22 cellular contexts compared by ENCODE assay signal in genomic region chr3:18070231-18070630, GRCh38.
DNase-seq lines count a peak whose midpoint lies in the region; ATAC-seq, FAIRE-seq and TF ChIP-seq lines count a peak whose summit lies in the region.
"Had no signal": no experiment of that assay in that cellular context is flagged by ENCODE, and none has a peak within 500 bp of the region (broad histone marks: within the 10 kb centered on the region; RNA-seq: fewer than 3 reads in every experiment).

No MANE protein-coding gene starts in this region.

- H3K4me3 ChIP-seq in heart right ventricle: no peak overlapping the region
- H3K4me3 ChIP-seq in A549: no peak overlapping the region
- H3K4me3 ChIP-seq in IMR-90 (ENCODE audit: insufficient read depth, low read depth, low read length): no peak overlapping the region
- no peak overlapping the region for H3K4me3 ChIP-seq in gastroesophageal sphincter
- H3K4me3 ChIP-seq: BLaER1, HAP-1 had no signal

- no peak overlapping the region for H4K91ac ChIP-seq in IMR-90 (ENCODE audit: insufficient read depth, low read depth, low read length)

- no peak overlapping the region for H3K4me3 Mint-ChIP-seq in activated CD4-positive, alpha-beta memory T cell treated with anti-CD3 and anti-CD28 coated beads, Interleukin-2, amount 10 ng/mL, durations not matched to agents 7 days and 5 days
- H3K4me3 Mint-ChIP-seq: B cell; CD4-positive, CD25-positive, alpha-beta regulatory T cell; CD8-positive, alpha-beta T cell; HFFc6 had no signal

- peak in 5 of 8 donors; percentile 25 to 86 (median 62) for ATAC-seq in heart right ventricle
- ATAC-seq in Right ventricle myocardium inferior: no peak
- ATAC-seq in A549: no peak
- ATAC-seq in IMR-90 (ENCODE audit: low read depth): no peak
- no peak for ATAC-seq in gastroesophageal sphincter
- ATAC-seq: CD8-positive, alpha-beta T cell had no signal

- H3K36me3 ChIP-seq in heart right ventricle (no peaks in the 10 kb centered on the region), IMR-90 (ENCODE audit: control insufficient read depth, insufficient read depth, low read length) (no peaks in the 10 kb centered on the region), gastroesophageal sphincter (no peaks in the 10 kb centered on the region)
- H3K36me3 ChIP-seq: HAP-1 had no signal

- TF ChIP-seq RAD21 in A549 (conservative IDR thresholded peaks at IDR 0.05 in 1 of 2, IDR thresholded peaks at IDR 0.05 in 1 of 2): no peak
- no peak for TF ChIP-seq RAD21 in IMR-90 (IDR thresholded peaks at IDR 0.05; ENCODE audit: low read length)

- no peaks in the 10 kb centered on the region for H3K79me1 ChIP-seq in IMR-90 (ENCODE audit: low read depth in 1 of 2, low read length in 2 of 2)

- DNase-seq in heart right ventricle (no peak), Right ventricle myocardium inferior (ENCODE audit: missing footprints) (no peak), A549 (ENCODE audit: low read depth in 1 of 2, low spot score in 1 of 2) (no peak), IMR-90 (no peak), NCI-H526 treated with DMSO at 0.1 percent for 48 hours (lab: John Stamatoyannopoulos, UW) (peak; percentile 27), NOMO-1 treated with DMSO at 0.1 percent for 48 hours (lab: John Stamatoyannopoulos, UW; ENCODE audit: unreplicated experiment) (no peak)
- no peak for DNase-seq in activated CD4-positive, alpha-beta memory T cell treated with anti-CD3 and anti-CD28 coated beads, Interleukin-2, amount 10 ng/mL, durations not matched to agents 7 days and 5 days
- DNase-seq: Caco-2; CD4-positive, CD25-positive, alpha-beta regulatory T cell; CD8-positive, alpha-beta T cell; DMS153; DND-41; GOT3; HFFc6 had no signal

- 26 to 32% methylated on average over 2 of the region's 2 CpGs for WGBS in heart right ventricle, 2 donors
- 30% methylated on average over 2 of the region's 2 CpGs for WGBS in A549 (ENCODE audit: missing lambda C conversion rate)
- WGBS in IMR-90 (ENCODE audit: extremely low coverage in 2 of 2, insufficient read length in 1 of 2), 2 experiments: no CpG with 5 or more reads among the region's 2 CpGs
- WGBS in gastroesophageal sphincter (ENCODE audit: low coverage in 1 of 2), 2 donors: 48 to 61% methylated on average over 2 of the region's 2 CpGs

- H3K9me1 ChIP-seq in IMR-90 (ENCODE audit: insufficient read depth, low read length): no peaks in the 10 kb centered on the region

- no peak overlapping the region for H3K56ac ChIP-seq in IMR-90 (ENCODE audit: extremely low read depth, insufficient read depth, low read length)

- no peaks in the 10 kb centered on the region for H3K4me1 Mint-ChIP-seq in activated CD4-positive, alpha-beta memory T cell treated with anti-CD3 and anti-CD28 coated beads, Interleukin-2, amount 10 ng/mL, durations not matched to agents 7 days and 5 days
- H3K4me1 Mint-ChIP-seq: B cell; CD4-positive, CD25-positive, alpha-beta regulatory T cell had no signal

- no peak overlapping the region for H3K23ac ChIP-seq in IMR-90 (ENCODE audit: low read depth, low read length)

- in situ Hi-C loops in IMR-90 (cut with MboI; ENCODE audit: low sequenced_read_pairs): no loop called here

- dilution Hi-C loops in IMR-90 (cut with HindIII; ENCODE audit: low sequenced_read_pairs, unreplicated experiment): no loop called here

- H3K4me2 ChIP-seq in A549 (no peak overlapping the region), IMR-90 (ENCODE audit: low read depth, low read length) (no peak overlapping the region)
- H3K4me2 ChIP-seq: BLaER1 had no signal

- no peak overlapping the region for H3K9ac ChIP-seq in IMR-90 (ENCODE audit: low read depth, low read length)
- H3K9ac ChIP-seq: BLaER1 had no signal

- no peak overlapping the region for H2BK15ac ChIP-seq in IMR-90 (ENCODE audit: low read depth, low read length)

- no peak overlapping the region for H3K27ac Mint-ChIP-seq in activated CD4-positive, alpha-beta memory T cell treated with anti-CD3 and anti-CD28 coated beads, Interleukin-2, amount 10 ng/mL, durations not matched to agents 7 days and 5 days
- H3K27ac Mint-ChIP-seq: B cell; CD4-positive, CD25-positive, alpha-beta regulatory T cell; CD8-positive, alpha-beta T cell; HFFc6 had no signal

- no peaks in the 10 kb centered on the region for H3K9me3 Mint-ChIP-seq in activated CD4-positive, alpha-beta memory T cell treated with anti-CD3 and anti-CD28 coated beads, Interleukin-2, amount 10 ng/mL, durations not matched to agents 7 days and 5 days
- H3K9me3 Mint-ChIP-seq: CD4-positive, CD25-positive, alpha-beta regulatory T cell; CD8-positive, alpha-beta T cell; HFFc6 had no signal

- H3K27me3 ChIP-seq in heart right ventricle (no peaks in the 10 kb centered on the region), IMR-90 (ENCODE audit: control insufficient read depth, insufficient read depth, low read length) (no peaks in the 10 kb centered on the region), gastroesophageal sphincter (no peaks in the 10 kb centered on the region)
- H3K27me3 ChIP-seq: BLaER1 had no signal

- H2BK20ac ChIP-seq in IMR-90 (ENCODE audit: low read depth, low read length): no peak overlapping the region

- no peak overlapping the region for H2BK120ac ChIP-seq in IMR-90 (ENCODE audit: low read depth, low read length)

- CTCF ChIA-PET in A549 (lab: Yijun Ruan, JAX): no interaction called here
- CTCF ChIA-PET in IMR-90 (lab: Yijun Ruan, JAX): no interaction called here
- CTCF ChIA-PET in activated CD4-positive, alpha-beta memory T cell treated with anti-CD3 and anti-CD28 coated beads, Interleukin-2, amount 10 ng/mL, durations not matched to agents 7 days and 5 days (lab: Charles Lee): no interaction called here

- H4K5ac ChIP-seq in IMR-90 (ENCODE audit: low read depth, low read length): no peak overlapping the region

- H4K8ac ChIP-seq in IMR-90 (ENCODE audit: low read depth in 2 of 2, low read length in 2 of 2): no peak overlapping the region

- TF ChIP-seq EP300 in A549 (IDR thresholded peaks at IDR 0.05): no peak
- no peak for TF ChIP-seq EP300 in gastroesophageal sphincter (IDR thresholded peaks at IDR 0.05)

- TF ChIP-seq CTCF in heart right ventricle (IDR thresholded peaks at IDR 0.05) (no peak), A549 (IDR thresholded peaks at IDR 0.05) (no peak), IMR-90 (conservative IDR thresholded peaks at IDR 0.05; ENCODE audit: low read depth, low read length) (no peak), gastroesophageal sphincter (IDR thresholded peaks at IDR 0.05) (no peak)

- H3K4me1 ChIP-seq in heart right ventricle: peaks cover 0 to 9% (median 0%) of the 10 kb centered on the region in 9 donors
- H3K4me1 ChIP-seq in A549: peaks cover 8% of the 10 kb centered on the region; the same call in 1 of the 3 replicates
- H3K4me1 ChIP-seq in IMR-90 (ENCODE audit: control insufficient read depth, insufficient read depth, low read length): no peaks in the 10 kb centered on the region
- H3K4me1 ChIP-seq in gastroesophageal sphincter: no peaks in the 10 kb centered on the region

- no peaks in the 10 kb centered on the region for H3K27me3 Mint-ChIP-seq in activated CD4-positive, alpha-beta memory T cell treated with anti-CD3 and anti-CD28 coated beads, Interleukin-2, amount 10 ng/mL, durations not matched to agents 7 days and 5 days
- H3K27me3 Mint-ChIP-seq: B cell had no signal

- TF ChIP-seq POLR2A in A549 (IDR thresholded peaks at IDR 0.05; ENCODE audit: low read length) (no peak), IMR-90 (IDR thresholded peaks at IDR 0.05; ENCODE audit: low read depth, low read length) (no peak), gastroesophageal sphincter (IDR thresholded peaks at IDR 0.05) (no peak)

- no peak overlapping the region for H2AK9ac ChIP-seq in IMR-90 (replicated peaks; ENCODE audit: low read depth, low read length, poor library complexity)

- POLR2A ChIA-PET in A549 (lab: Yijun Ruan, JAX): no interaction called here
- POLR2A ChIA-PET in IMR-90 (lab: Charles Lee; ENCODE audit: unreplicated experiment): no interaction called here
- POLR2A ChIA-PET in activated CD4-positive, alpha-beta memory T cell treated with anti-CD3 and anti-CD28 coated beads, Interleukin-2, amount 10 ng/mL, durations not matched to agents 7 days and 5 days (lab: Charles Lee): no interaction called here

- FAIRE-seq in A549 (lab: Jason Lieb, UNC): no peak
- FAIRE-seq: G401.6, GM12892, H54 had no signal

- H4K20me1 ChIP-seq in IMR-90 (ENCODE audit: insufficient read depth, low read length): no peaks in the 10 kb centered on the region
- H4K20me1 ChIP-seq: BLaER1 had no signal

- H2BK5ac ChIP-seq in IMR-90 (ENCODE audit: low read depth, low read length, poor library complexity, severe bottlenecking): no peak overlapping the region

- no TSS peak for BruUV-seq in IMR-90 (replicated peaks; lab: Mats Ljungman, UMichigan)

- H2AFZ ChIP-seq in IMR-90 (replicated peaks; ENCODE audit: low read length, poor library complexity): no peak overlapping the region

- intact Hi-C loops in heart right ventricle (cut with DNase I) (no loop called here), Right ventricle myocardium inferior (cut with DNase I) (no loop called here), IMR-90 (cut with micrococcal nuclease) (no loop called here)

- no peak overlapping the region for H3K18ac ChIP-seq in IMR-90 (ENCODE audit: low read depth, low read length)

- no peaks in the 10 kb centered on the region for H3K36me3 Mint-ChIP-seq in activated CD4-positive, alpha-beta memory T cell treated with anti-CD3 and anti-CD28 coated beads, Interleukin-2, amount 10 ng/mL, durations not matched to agents 7 days and 5 days (ENCODE audit: low read depth)
- H3K36me3 Mint-ChIP-seq: CD4-positive, CD25-positive, alpha-beta regulatory T cell; CD8-positive, alpha-beta T cell had no signal

- no peaks in the 10 kb centered on the region for H3K9me3 ChIP-seq in heart right ventricle
- H3K9me3 ChIP-seq in A549: no peaks in the 10 kb centered on the region
- no peaks in the 10 kb centered on the region for H3K9me3 ChIP-seq in IMR-90 (ENCODE audit: control insufficient read depth, insufficient read depth, low read length)
- no peaks in the 10 kb centered on the region for H3K9me3 ChIP-seq in gastroesophageal sphincter
- H3K9me3 ChIP-seq: Caco-2 had no signal

- no peak overlapping the region for H3K4ac ChIP-seq in IMR-90 (ENCODE audit: low read depth, low read length)

- H2AK5ac ChIP-seq in IMR-90 (ENCODE audit: low read depth, low read length): no peak overlapping the region

- H3K14ac ChIP-seq in IMR-90 (replicated peaks; ENCODE audit: low read depth, low read length): no peak overlapping the region

- H3K27ac ChIP-seq in heart right ventricle (no peak overlapping the region), A549 (no peak overlapping the region), IMR-90 (ENCODE audit: insufficient read depth, low read length) (no peak overlapping the region), gastroesophageal sphincter (no peak overlapping the region)
- H3K27ac ChIP-seq: BLaER1, C4-2B had no signal

TF ChIP-seq in IMR-90, 13 proteins besides CTCF, POLR2A, EP300 and RAD21:
- TF ChIP-seq MAFK (IDR thresholded peaks at IDR 0.05; ENCODE audit: low read depth, low read length) (peak; percentile 56), RFX5 (IDR thresholded peaks at IDR 0.05; ENCODE audit: low read depth, low read length) (no peak)
TF ChIP-seq in IMR-90: peak in this region for 1.

Comparison
In these comparisons a context has a peak if more than half of its experiments do, and no peak if none do; other contexts are left out.
1. ATAC-seq: peak in heart right ventricle (5 of 8); none in Right ventricle myocardium inferior (single experiment), A549 (0 of 2), IMR-90 (single experiment) and gastroesophageal sphincter (single experiment).